Comparison of ENCODE assay signal across 8 cellular contexts in the genomic region with DNA sequence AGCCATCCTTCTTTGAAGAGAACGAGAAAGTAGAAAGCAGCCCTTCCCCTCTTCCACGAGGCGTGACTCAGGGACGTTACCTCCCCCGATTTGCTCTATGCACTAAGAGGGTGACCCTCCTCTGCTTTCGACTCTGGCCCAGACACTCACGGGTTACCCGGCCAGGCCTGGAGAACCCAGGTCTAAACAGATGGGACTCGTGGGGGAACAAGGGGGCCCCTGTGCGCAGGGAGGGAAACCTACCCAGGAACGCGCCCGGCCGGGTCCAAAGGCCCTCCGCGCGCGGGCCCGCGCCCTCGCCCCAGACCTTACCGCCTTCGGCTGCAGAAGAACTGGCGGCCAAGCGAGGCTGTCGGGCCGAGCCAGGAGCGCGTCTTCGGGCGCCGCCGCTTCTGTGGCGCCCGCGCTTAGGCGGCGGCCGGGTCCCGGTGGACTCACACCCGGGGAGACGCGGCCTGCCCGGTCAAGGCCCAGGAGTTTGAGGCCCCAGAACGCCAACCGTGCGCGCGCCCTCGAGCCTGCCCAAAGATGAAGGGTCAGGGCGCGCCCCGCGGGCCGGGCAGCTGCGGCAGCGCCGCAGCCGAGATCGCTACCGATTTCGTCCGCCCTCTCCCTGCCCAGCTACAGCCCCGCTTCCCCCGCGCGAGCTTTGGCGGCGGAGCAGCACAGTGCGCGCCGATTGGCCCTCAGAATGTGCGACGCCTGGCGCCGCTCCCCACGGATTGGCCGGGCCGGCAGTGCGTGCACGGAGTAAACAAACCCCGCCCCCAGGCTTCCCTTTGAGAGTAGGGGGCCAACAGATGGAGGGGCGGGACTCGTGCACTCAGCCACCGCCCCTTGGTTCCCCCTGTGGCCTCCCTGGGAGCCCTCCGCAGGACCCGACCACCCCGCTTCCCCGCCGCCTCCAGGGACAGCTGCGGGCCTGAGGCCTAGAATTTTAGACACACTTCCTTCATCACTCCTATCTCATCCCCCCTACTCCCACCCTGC. TPM values are rescaled to one million over a fixed set of nuclear protein-coding genes. Genes with fewer than 3 reads are reported as not detected.
DNase-seq lines count a peak whose midpoint lies in the region; ATAC-seq and TF ChIP-seq lines count a peak whose summit lies in the region.

Gene TFDP2 (minus strand): TSS at position 674 of the 990 bp plus-strand sequence. CDS start 47,795 bp downstream, outside the sequence.

- intact Hi-C loops in Panc1 (cut with micrococcal nuclease; ENCODE audit: unreplicated experiment) (no loop called here), esophagus muscularis mucosa (cut with DNase I) (loop anchor here (5.0 kb wide), 1 partner anchor 78 kb away; the partner anchor contains the start of gene GK5)

- no TSS peak for BruUV-seq in Panc1 (replicated peaks; lab: Mats Ljungman, UMichigan)

- no peak for TF ChIP-seq POLR2A in esophagus muscularis mucosa (IDR thresholded peaks at IDR 0.05; ENCODE audit: low read depth)

- CTCF ChIA-PET in Panc1 (lab: Charles Lee), result interaction anchor here (1.3 kb wide), 1 partner anchor 24 kb away, joined by 3 read pairs; no protein-coding TSS in a partner anchor

- H3K4me3 ChIP-seq in Panc1 (ENCODE audit: low read depth in 2 of 2, low read length in 2 of 2), result peak within 1 kb of the TSS; percentile 80 to 89
- H3K4me3 ChIP-seq in esophagus muscularis mucosa, result peak within 1 kb of the TSS; percentile 87 to 93 (median 90)

- in situ Hi-C loops in KBM-7 (cut with MboI; ENCODE audit: low pct_unique_long_range_greater_than_20kb, low sequenced_read_pairs) (no loop called here), Panc1 (cut with HindIII; ENCODE audit: low pct_unique_long_range_greater_than_20kb, low sequenced_read_pairs) (no loop called here)

- 2% methylated on average over 9 of the region's 91 CpGs for WGBS in esophagus muscularis mucosa

- no peaks in the 10 kb centered on the region for H3K36me3 Mint-ChIP-seq in activated T-cell treated with anti-CD3 and anti-CD28 coated beads, Interleukin-2, amount 50 U/mL, for 72 hours (ENCODE audit: insufficient read depth in 2 of 2)

- H3K36me3 ChIP-seq in Panc1 (ENCODE audit: control insufficient read depth, insufficient read depth, low read length), result no peaks in the 10 kb centered on the region; the same call in 1 of the 2 replicates
- no peaks in the 10 kb centered on the region for H3K36me3 ChIP-seq in esophagus muscularis mucosa

- H3K4me1 ChIP-seq in Panc1 (ENCODE audit: control insufficient read depth, insufficient read depth, low read length) (peaks cover 35% of the 10 kb centered on the region), esophagus muscularis mucosa (peaks cover 15 to 49% (median 44%) of the 10 kb centered on the region in 4 donors)

- H3K4me1 Mint-ChIP-seq in activated T-cell treated with anti-CD3 and anti-CD28 coated beads, Interleukin-2, amount 50 U/mL, for 72 hours (ENCODE audit: low read depth), result peaks cover 31% of the 10 kb centered on the region

- peak within 1 kb of the TSS; percentile 9 for H3K27ac Mint-ChIP-seq in activated T-cell treated with anti-CD3 and anti-CD28 coated beads, Interleukin-2, amount 50 U/mL, for 72 hours

- peak; percentile 100 for ATAC-seq in GM21723 (IDR thresholded peaks at IDR 0.05; ENCODE audit: unreplicated experiment)
- peak; percentile 99 for ATAC-seq in Panc1
- peak; percentile 99 to 100 for ATAC-seq in activated T-cell treated with anti-CD3 and anti-CD28 coated beads, Interleukin-2, amount 50 U/mL, for 72 hours (replicated peaks in 1 of 2)

- H3K27me3 ChIP-seq in Panc1 (ENCODE audit: control insufficient read depth, insufficient read depth, low read length), result no peaks in the 10 kb centered on the region; the same call in 1 of the 2 replicates
- H3K27me3 ChIP-seq in esophagus muscularis mucosa, result no peaks in the 10 kb centered on the region

- no peak for TF ChIP-seq EP300 in esophagus muscularis mucosa (IDR thresholded peaks at IDR 0.05)

- TF ChIP-seq CTCF in Panc1 (IDR thresholded peaks at IDR 0.05), result no peak
- peak in 1 of 3 experiments; percentile 3 for TF ChIP-seq CTCF in esophagus muscularis mucosa (IDR thresholded peaks at IDR 0.05)

- POLR2A ChIA-PET in Panc1 (lab: Charles Lee), result interaction anchor here (0.6 kb wide), 1 partner anchor 240 kb away, joined by 3 read pairs; no protein-coding TSS in a partner anchor

- no peaks in the 10 kb centered on the region for H3K27me3 Mint-ChIP-seq in activated T-cell treated with anti-CD3 and anti-CD28 coated beads, Interleukin-2, amount 50 U/mL, for 72 hours (ENCODE audit: low read depth)

- peak within 1 kb of the TSS; percentile 79 to 93 for H3K4me3 Mint-ChIP-seq in activated T-cell treated with anti-CD3 and anti-CD28 coated beads, Interleukin-2, amount 50 U/mL, for 72 hours

- H3K9me3 Mint-ChIP-seq in activated T-cell treated with anti-CD3 and anti-CD28 coated beads, Interleukin-2, amount 50 U/mL, for 72 hours, result no peaks in the 10 kb centered on the region

- H3K27ac ChIP-seq in Panc1 (ENCODE audit: low read length) (peak within 1 kb of the TSS; percentile 87), esophagus muscularis mucosa (replicated peaks in 1 of 4) (peak within 1 kb of the TSS; percentile 93 to 97 (median 95))

- DNase-seq in DMS79 treated with DMSO at 0.1 percent for 48 hours (lab: John Stamatoyannopoulos, UW) (peak; percentile 68), KBM-7 (peak; percentile 88), Panc1 (ENCODE audit: low read depth, low spot score) (no peak), esophagus muscularis mucosa (ENCODE audit: extremely low spot score) (peak; percentile 95), myocyte (ENCODE audit: low read depth) (peak; percentile 93)
- DNase-seq in activated T-cell treated with anti-CD3 and anti-CD28 coated beads, Interleukin-2, amount 50 U/mL, for 72 hours, result peak; percentile 93
- peak; percentile 67 to 79 for DNase-seq in stimulated activated CD8-positive, alpha-beta memory T cell treated with anti-CD3 and anti-CD28 coated beads, Interleukin-7, amount 100 ng/mL, for 48 hours (ENCODE audit: extremely low read depth in 1 of 2, low read depth in 1 of 2)

- H3K9me3 ChIP-seq in Panc1 (ENCODE audit: control insufficient read depth, insufficient read depth, low read depth, low read length), result no peaks in the 10 kb centered on the region
- H3K9me3 ChIP-seq in esophagus muscularis mucosa, result no peaks in the 10 kb centered on the region

RNA-seq across cellular contexts. Expression of gene TFDP2, which starts in this region (rescaled TPM):
- 66.3 TPM for total RNA-seq in Panc1 (2021; ENCODE audit: unreplicated experiment)
- polyA plus RNA-seq in Panc1 (2012; ENCODE audit: insufficient read length), result 23.9 TPM
- total RNA-seq in activated T-cell treated with anti-CD3 and anti-CD28 coated beads, Interleukin-2, amount 50 U/mL, for 72 hours, result 10 to 100 TPM; 52.6 to 55.8 TPM
- total RNA-seq in esophagus muscularis mucosa, result 100 to 1,000 TPM in 1 of 4 donors, 10 to 100 TPM in 3; 41.9 to 134 (median 47.3) TPM
- 70.2 and 114 TPM in 2 replicates for total RNA-seq in myocyte
- polyA plus RNA-seq in myocyte (2012), result 29.3 TPM
